Comparison of ENCODE assay signal across 1 cellular context in genomic region chr7:12590559-12590958, GRCh38.
TF ChIP-seq lines count a peak whose summit lies in the region.

No MANE protein-coding gene starts in this region.

TF ChIP-seq in K562, 482 proteins besides CTCF, POLR2A, EP300 and RAD21 (continued from another document and continues in another):
- no peak for TF ChIP-seq BCLAF1 (IDR thresholded peaks at IDR 0.05; ENCODE audit: borderline replicate concordance in 1 of 2, control insufficient read depth in 1 of 2, low read depth in 2 of 2, low read length in 1 of 2)
- no peak for TF ChIP-seq RFX5 (IDR thresholded peaks at IDR 0.05; ENCODE audit: low read depth, low read length)
- TF ChIP-seq MAFK (IDR thresholded peaks at IDR 0.05; ENCODE audit: low read length): 0 out of 2 replicates have a peak, but pooled peaks have one; percentile 4
- TF ChIP-seq SMAD4 (CRISPR knock-in tag; conservative IDR thresholded peaks at IDR 0.05): 0 out of 2 replicates have a peak, but pooled peaks have one; percentile 22
- no peak for TF ChIP-seq E2F8 (IDR thresholded peaks at IDR 0.05; ENCODE audit: low read depth, partially characterized antibody)
- no peak for TF ChIP-seq RERE (CRISPR knock-in tag; IDR thresholded peaks at IDR 0.05; ENCODE audit: borderline replicate concordance)
- no peak for TF ChIP-seq RBBP5 (IDR thresholded peaks at IDR 0.05; ENCODE audit: borderline replicate concordance, insufficient read depth, low read length, poor library complexity, severe bottlenecking)
- no peak for TF ChIP-seq THRA (IDR thresholded peaks at IDR 0.05)
- TF ChIP-seq POLR2G (IDR thresholded peaks at IDR 0.05; ENCODE audit: low read depth, low read length): no peak
- peak; percentile 74 for TF ChIP-seq CBFA2T2 (conservative IDR thresholded peaks at IDR 0.05)
- no peak for TF ChIP-seq ETV1 (tag; conservative IDR thresholded peaks at IDR 0.05; ENCODE audit: low read depth)
- 0 out of 2 replicates have a peak, but pooled peaks have one; percentile 2 for TF ChIP-seq ZNF316 (IDR thresholded peaks at IDR 0.05)
- no peak for TF ChIP-seq ARID4B (CRISPR knock-in tag; IDR thresholded peaks at IDR 0.05)
- no peak for TF ChIP-seq ZFX (CRISPR knock-in tag; IDR thresholded peaks at IDR 0.05)
- TF ChIP-seq TAL1 (IDR thresholded peaks at IDR 0.05): peak; percentile 72
- no peak for TF ChIP-seq ZNF395 (CRISPR knock-in tag; IDR thresholded peaks at IDR 0.05)
- peak; percentile 41; the same call in 1 of the 2 replicates for TF ChIP-seq NCOR1 (IDR thresholded peaks at IDR 0.05)
- TF ChIP-seq SIX5 (IDR thresholded peaks at IDR 0.05; ENCODE audit: borderline replicate concordance in 1 of 2, insufficient read depth in 1 of 2, low read depth in 1 of 2, low read length in 2 of 2): no peak
- peak; percentile 78 for TF ChIP-seq TCF3 (CRISPR knock-in tag; IDR thresholded peaks at IDR 0.05)
- TF ChIP-seq RB1 (IDR thresholded peaks at IDR 0.05; ENCODE audit: low read depth): no peak
- peak; percentile 33 for TF ChIP-seq MEIS2 (IDR thresholded peaks at IDR 0.05; ENCODE audit: partially characterized antibody)
- TF ChIP-seq DMBX1 (CRISPR knock-in tag; IDR thresholded peaks at IDR 0.05; ENCODE audit: borderline replicate concordance): 0 out of 2 replicates have a peak, but pooled peaks have one; percentile 42
- no peak for TF ChIP-seq ASH1L (IDR thresholded peaks at IDR 0.05; ENCODE audit: borderline replicate concordance, low read depth, partially characterized antibody)
- TF ChIP-seq ATF6 (CRISPR knock-in tag; IDR thresholded peaks at IDR 0.05): no peak
- no peak for TF ChIP-seq SMAD3 (CRISPR knock-in tag; conservative IDR thresholded peaks at IDR 0.05)
- no peak for TF ChIP-seq PHF20 (IDR thresholded peaks at IDR 0.05; ENCODE audit: partially characterized antibody)
- TF ChIP-seq ZFPM2 (CRISPR knock-in tag; IDR thresholded peaks at IDR 0.05): no peak
- TF ChIP-seq TRIM24 (IDR thresholded peaks at IDR 0.05): 0 out of 4 replicates have a peak, but pooled peaks of 1 of the 2 experiments have one; percentile 29
- TF ChIP-seq CBFA2T3 (IDR thresholded peaks at IDR 0.05): peak; percentile 83
- TF ChIP-seq ZNF699 (CRISPR knock-in tag; IDR thresholded peaks at IDR 0.05; ENCODE audit: insufficient replicate concordance): no peak
- TF ChIP-seq SRSF9 (IDR thresholded peaks at IDR 0.05; ENCODE audit: borderline replicate concordance, low read depth, low read length): no peak
- no peak for TF ChIP-seq PCBP2 (IDR thresholded peaks at IDR 0.05; ENCODE audit: low read depth, low read length, poor library complexity, severe bottlenecking)
- TF ChIP-seq NKRF (IDR thresholded peaks at IDR 0.05; ENCODE audit: borderline replicate concordance): no peak
- TF ChIP-seq BHLHE40 (IDR thresholded peaks at IDR 0.05; ENCODE audit: low read length): no peak
- no peak for TF ChIP-seq MCM5 (IDR thresholded peaks at IDR 0.05; ENCODE audit: low read depth)
- no peak for TF ChIP-seq ZNF79 (CRISPR knock-in tag; IDR thresholded peaks at IDR 0.05; ENCODE audit: low read depth)
- no peak for TF ChIP-seq BRD4 (IDR thresholded peaks at IDR 0.05)
